In the genomic region with DNA sequence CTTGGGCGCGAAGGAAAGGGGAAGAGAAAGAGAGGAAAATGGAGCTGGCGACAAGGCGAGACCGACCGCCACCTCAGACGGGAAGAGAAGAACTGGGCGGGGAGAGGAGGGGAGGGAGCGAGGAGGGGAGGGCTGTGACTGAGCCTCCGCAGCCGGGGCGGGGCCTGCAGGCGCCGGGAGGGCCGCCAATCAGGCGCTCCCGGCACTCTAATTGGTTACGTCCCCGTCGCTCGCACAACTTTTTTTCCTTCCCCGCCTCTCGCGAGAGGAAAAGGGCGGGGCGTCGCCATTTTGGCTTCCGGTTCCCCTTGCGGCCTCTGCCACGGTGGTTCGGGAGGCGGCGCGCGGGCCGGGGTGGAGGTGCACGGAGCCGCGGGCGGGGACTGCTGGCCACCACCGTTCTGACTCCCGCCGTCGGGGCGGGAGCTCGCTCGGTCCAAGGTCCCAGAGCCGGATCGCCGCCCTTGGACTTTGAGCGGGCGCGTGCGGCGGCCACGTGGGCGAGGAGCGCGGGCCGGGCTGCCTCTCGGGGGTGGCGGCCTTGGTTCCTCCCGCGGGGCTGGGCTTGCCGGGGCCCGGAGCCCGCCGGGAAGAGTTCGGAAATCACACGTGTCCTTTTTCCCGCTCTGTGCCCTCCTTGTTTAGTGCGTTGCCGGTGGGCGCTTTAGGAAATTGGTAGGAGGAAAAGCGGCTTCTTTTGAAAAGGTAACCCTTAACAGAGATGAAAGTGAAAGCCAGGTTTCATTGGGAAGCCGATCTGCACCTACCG, we compare ENCODE assay signal across 1 cellular context.
TF ChIP-seq lines count a peak whose summit lies in the region.

GDI2 (minus strand) TSS at position 94 of the 769 bp plus-strand sequence. CDS start 176 bp downstream, outside the sequence.

TF ChIP-seq in K562, 482 proteins besides CTCF, POLR2A, EP300 and RAD21 (continued from another document and continues in another):
- TF ChIP-seq CHAMP1 (IDR thresholded peaks at IDR 0.05) = no peak
- no peak for TF ChIP-seq ZNF217 (CRISPR knock-in tag; IDR thresholded peaks at IDR 0.05)
- TF ChIP-seq ZNF124 (CRISPR knock-in tag; IDR thresholded peaks at IDR 0.05) = no peak
- no peak for TF ChIP-seq MCM5 (IDR thresholded peaks at IDR 0.05; ENCODE audit: low read depth)
- TF ChIP-seq PHF21A (IDR thresholded peaks at IDR 0.05; ENCODE audit: borderline replicate concordance, low read depth) = no peak
- TF ChIP-seq ZKSCAN8 (CRISPR knock-in tag; IDR thresholded peaks at IDR 0.05) = no peak
- TF ChIP-seq HDAC1 (IDR thresholded peaks at IDR 0.05) = peak; percentile 46 to 98; a peak in 3 of 4 replicates
- TF ChIP-seq ZBTB7A (IDR thresholded peaks at IDR 0.05; ENCODE audit: borderline replicate concordance, control insufficient read depth, low read depth, low read length) = no peak
- TF ChIP-seq GTF2E2 (tag; IDR thresholded peaks at IDR 0.05) = peak; percentile 88
- TF ChIP-seq SUPT5H (IDR thresholded peaks at IDR 0.05) = peak; percentile 99
- TF ChIP-seq C11orf30 (IDR thresholded peaks at IDR 0.05; ENCODE audit: low read depth) = no peak
- TF ChIP-seq SREBF2 (CRISPR knock-in tag; IDR thresholded peaks at IDR 0.05) = no peak
- peak; percentile 96 to 99 for TF ChIP-seq MNT (conservative IDR thresholded peaks at IDR 0.05)
- no peak for TF ChIP-seq TRIM28 (IDR thresholded peaks at IDR 0.05)
- no peak for TF ChIP-seq HNRNPK (IDR thresholded peaks at IDR 0.05; ENCODE audit: low read depth, low read length, poor library complexity, severe bottlenecking)
- TF ChIP-seq ZNF41 (CRISPR knock-in tag; conservative IDR thresholded peaks at IDR 0.05) = no peak
- no peak for TF ChIP-seq MCM3 (IDR thresholded peaks at IDR 0.05)
- TF ChIP-seq ZKSCAN1 (IDR thresholded peaks at IDR 0.05; ENCODE audit: low read depth, low read length) = 0 out of 2 replicates have a peak, but pooled peaks have one; percentile 34
- peak; percentile 58 for TF ChIP-seq BRD9 (IDR thresholded peaks at IDR 0.05; ENCODE audit: low read depth, partially characterized antibody)
- peak; percentile 100 for TF ChIP-seq MYC (IDR thresholded peaks at IDR 0.05; ENCODE audit: low read depth, low read length)
- TF ChIP-seq MYC (CRISPR knock-in tag; IDR thresholded peaks at IDR 0.05; ENCODE audit: borderline replicate concordance, low read depth) = peak; percentile 84; the same call in 1 of the 2 replicates
- peak; percentile 62 for TF ChIP-seq EGR1 (conservative IDR thresholded peaks at IDR 0.05)
- TF ChIP-seq ELF1 (tag; IDR thresholded peaks at IDR 0.05) = peak; percentile 91
- TF ChIP-seq HMG20B (CRISPR knock-in tag; IDR thresholded peaks at IDR 0.05) = no peak
- peak; percentile 80 for TF ChIP-seq FOS (IDR thresholded peaks at IDR 0.05; ENCODE audit: extremely low read depth, insufficient read length)
- peak; percentile 27; the same call in 1 of the 2 replicates for TF ChIP-seq ZBTB9 (CRISPR knock-in tag; IDR thresholded peaks at IDR 0.05)
- TF ChIP-seq GTF2A2 (tag; IDR thresholded peaks at IDR 0.05) = 0 out of 2 replicates have a peak, but pooled peaks have one; percentile 43
- TF ChIP-seq ZSCAN29 (IDR thresholded peaks at IDR 0.05) = no peak
- TF ChIP-seq POLR3G (IDR thresholded peaks at IDR 0.05; ENCODE audit: extremely low read depth, insufficient read length, insufficient replicate concordance) = no peak
- TF ChIP-seq RCOR1 (IDR thresholded peaks at IDR 0.05; ENCODE audit: borderline replicate concordance in 1 of 2, low read depth in 2 of 2, low read length in 2 of 2) = no peak; a peak in 1 of 4 replicates
- TF ChIP-seq, protein P1, sequence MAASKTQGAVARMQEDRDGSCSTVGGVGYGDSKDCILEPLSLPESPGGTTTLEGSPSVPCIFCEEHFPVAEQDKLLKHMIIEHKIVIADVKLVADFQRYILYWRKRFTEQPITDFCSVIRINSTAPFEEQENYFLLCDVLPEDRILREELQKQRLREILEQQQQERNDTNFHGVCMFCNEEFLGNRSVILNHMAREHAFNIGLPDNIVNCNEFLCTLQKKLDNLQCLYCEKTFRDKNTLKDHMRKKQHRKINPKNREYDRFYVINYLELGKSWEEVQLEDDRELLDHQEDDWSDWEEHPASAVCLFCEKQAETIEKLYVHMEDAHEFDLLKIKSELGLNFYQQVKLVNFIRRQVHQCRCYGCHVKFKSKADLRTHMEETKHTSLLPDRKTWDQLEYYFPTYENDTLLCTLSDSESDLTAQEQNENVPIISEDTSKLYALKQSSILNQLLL (CRISPR knock-in tag; IDR thresholded peaks at IDR 0.05; ENCODE audit: borderline replicate concordance) = no peak
- TF ChIP-seq FIP1L1 (IDR thresholded peaks at IDR 0.05; ENCODE audit: low read depth, low read length, poor library complexity, severe bottlenecking) = peak; percentile 88
- TF ChIP-seq POLR2AphosphoS5 (IDR thresholded peaks at IDR 0.05; ENCODE audit: control insufficient read depth, insufficient read depth, low read depth, low read length) = peak; percentile 86
- peak; percentile 89; the same call in 1 of the 2 replicates for TF ChIP-seq TGIF2 (CRISPR knock-in tag; IDR thresholded peaks at IDR 0.05)
- no peak for TF ChIP-seq ARID2 (IDR thresholded peaks at IDR 0.05)
- TF ChIP-seq RFX5 (IDR thresholded peaks at IDR 0.05; ENCODE audit: low read depth, low read length) = no peak
- no peak for TF ChIP-seq ZNF133 (CRISPR knock-in tag; IDR thresholded peaks at IDR 0.05)
- 0 out of 2 replicates have a peak, but pooled peaks have one; percentile 49 for TF ChIP-seq RUNX1 (IDR thresholded peaks at IDR 0.05; ENCODE audit: low read depth)
- peak; percentile 95 for TF ChIP-seq FOXP1 (CRISPR knock-in tag; IDR thresholded peaks at IDR 0.05)
- no peak for TF ChIP-seq IFI16 (CRISPR knock-in tag; IDR thresholded peaks at IDR 0.05)
- TF ChIP-seq ZFP91 (CRISPR knock-in tag; IDR thresholded peaks at IDR 0.05) = no peak
- peak; percentile 65; the same call in 1 of the 2 replicates for TF ChIP-seq XRCC5 (IDR thresholded peaks at IDR 0.05; ENCODE audit: low read depth, low read length)
- no peak; the same call in 1 of the 2 replicates for TF ChIP-seq PTBP1 (IDR thresholded peaks at IDR 0.05; ENCODE audit: low read depth, low read length)
- no peak for TF ChIP-seq ZZZ3 (IDR thresholded peaks at IDR 0.05)
- TF ChIP-seq NRF1 (conservative IDR thresholded peaks at IDR 0.05 in 1 of 2, IDR thresholded peaks at IDR 0.05 in 1 of 2) = peak; percentile 56 to 69; a peak in 3 of 4 replicates
- no peak for TF ChIP-seq ATF1 (CRISPR knock-in tag; IDR thresholded peaks at IDR 0.05)
- TF ChIP-seq ATF1 (tag; IDR thresholded peaks at IDR 0.05) = peak; percentile 77
- TF ChIP-seq, protein P2, sequence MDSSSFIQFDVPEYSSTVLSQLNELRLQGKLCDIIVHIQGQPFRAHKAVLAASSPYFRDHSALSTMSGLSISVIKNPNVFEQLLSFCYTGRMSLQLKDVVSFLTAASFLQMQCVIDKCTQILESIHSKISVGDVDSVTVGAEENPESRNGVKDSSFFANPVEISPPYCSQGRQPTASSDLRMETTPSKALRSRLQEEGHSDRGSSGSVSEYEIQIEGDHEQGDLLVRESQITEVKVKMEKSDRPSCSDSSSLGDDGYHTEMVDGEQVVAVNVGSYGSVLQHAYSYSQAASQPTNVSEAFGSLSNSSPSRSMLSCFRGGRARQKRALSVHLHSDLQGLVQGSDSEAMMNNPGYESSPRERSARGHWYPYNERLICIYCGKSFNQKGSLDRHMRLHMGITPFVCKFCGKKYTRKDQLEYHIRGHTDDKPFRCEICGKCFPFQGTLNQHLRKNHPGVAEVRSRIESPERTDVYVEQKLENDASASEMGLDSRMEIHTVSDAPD (CRISPR knock-in tag; IDR thresholded peaks at IDR 0.05) = no peak
- peak; percentile 46; the same call in 1 of the 2 replicates for TF ChIP-seq ZBTB26 (CRISPR knock-in tag; IDR thresholded peaks at IDR 0.05)
- TF ChIP-seq KAT2B (IDR thresholded peaks at IDR 0.05; ENCODE audit: low read depth, low read length) = no peak
